ENCODE assay signal across 2 cellular contexts in the genomic region with DNA sequence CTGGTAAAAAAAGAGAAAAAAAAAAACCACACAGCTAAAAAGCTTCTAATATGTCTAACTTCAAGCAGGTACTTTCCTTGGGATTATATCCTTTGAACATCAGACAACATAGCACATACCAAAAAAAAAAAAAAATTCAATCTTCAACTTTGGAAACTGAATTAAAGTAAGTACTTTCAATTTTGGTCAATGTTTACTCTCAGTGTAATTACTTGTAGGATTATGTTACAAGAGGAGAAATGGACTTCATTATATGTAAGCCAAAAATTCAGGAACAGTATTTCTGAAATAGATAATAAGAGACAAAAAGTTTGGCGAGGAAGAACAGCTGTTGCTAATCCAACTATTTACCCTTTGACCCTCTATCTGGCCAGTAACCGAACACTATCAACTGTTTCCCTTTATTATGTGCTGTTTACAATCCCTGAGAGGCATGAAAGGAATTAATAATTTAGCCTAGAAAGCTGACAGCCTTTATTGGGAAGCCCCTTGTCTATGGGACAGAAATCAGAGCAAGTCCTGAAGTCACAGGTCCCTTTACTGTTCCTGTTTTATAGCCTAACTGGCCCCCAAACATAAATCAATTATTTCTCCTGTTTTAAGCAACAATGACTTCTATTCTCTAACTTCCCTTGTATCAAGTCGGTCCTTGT.
TF ChIP-seq lines count a peak whose summit lies in the region.

No MANE protein-coding gene starts in this region.

TF ChIP-seq in GM23338, 12 proteins besides CTCF, POLR2A, EP300 and RAD21:
- TF ChIP-seq EZH2phosphoT487 (IDR thresholded peaks at IDR 0.05; ENCODE audit: unreplicated experiment) (no peak), ZNF114 (CRISPR knock-in tag; IDR thresholded peaks at IDR 0.05) (no peak), STAT1 (IDR thresholded peaks at IDR 0.05; ENCODE audit: unreplicated experiment) (no peak), CREB1 (CRISPR knock-in tag; IDR thresholded peaks at IDR 0.05; ENCODE audit: low read depth) (no peak), NANOG (IDR thresholded peaks at IDR 0.05; ENCODE audit: borderline replicate concordance) (no peak)
- TF ChIP-seq, protein P1, sequence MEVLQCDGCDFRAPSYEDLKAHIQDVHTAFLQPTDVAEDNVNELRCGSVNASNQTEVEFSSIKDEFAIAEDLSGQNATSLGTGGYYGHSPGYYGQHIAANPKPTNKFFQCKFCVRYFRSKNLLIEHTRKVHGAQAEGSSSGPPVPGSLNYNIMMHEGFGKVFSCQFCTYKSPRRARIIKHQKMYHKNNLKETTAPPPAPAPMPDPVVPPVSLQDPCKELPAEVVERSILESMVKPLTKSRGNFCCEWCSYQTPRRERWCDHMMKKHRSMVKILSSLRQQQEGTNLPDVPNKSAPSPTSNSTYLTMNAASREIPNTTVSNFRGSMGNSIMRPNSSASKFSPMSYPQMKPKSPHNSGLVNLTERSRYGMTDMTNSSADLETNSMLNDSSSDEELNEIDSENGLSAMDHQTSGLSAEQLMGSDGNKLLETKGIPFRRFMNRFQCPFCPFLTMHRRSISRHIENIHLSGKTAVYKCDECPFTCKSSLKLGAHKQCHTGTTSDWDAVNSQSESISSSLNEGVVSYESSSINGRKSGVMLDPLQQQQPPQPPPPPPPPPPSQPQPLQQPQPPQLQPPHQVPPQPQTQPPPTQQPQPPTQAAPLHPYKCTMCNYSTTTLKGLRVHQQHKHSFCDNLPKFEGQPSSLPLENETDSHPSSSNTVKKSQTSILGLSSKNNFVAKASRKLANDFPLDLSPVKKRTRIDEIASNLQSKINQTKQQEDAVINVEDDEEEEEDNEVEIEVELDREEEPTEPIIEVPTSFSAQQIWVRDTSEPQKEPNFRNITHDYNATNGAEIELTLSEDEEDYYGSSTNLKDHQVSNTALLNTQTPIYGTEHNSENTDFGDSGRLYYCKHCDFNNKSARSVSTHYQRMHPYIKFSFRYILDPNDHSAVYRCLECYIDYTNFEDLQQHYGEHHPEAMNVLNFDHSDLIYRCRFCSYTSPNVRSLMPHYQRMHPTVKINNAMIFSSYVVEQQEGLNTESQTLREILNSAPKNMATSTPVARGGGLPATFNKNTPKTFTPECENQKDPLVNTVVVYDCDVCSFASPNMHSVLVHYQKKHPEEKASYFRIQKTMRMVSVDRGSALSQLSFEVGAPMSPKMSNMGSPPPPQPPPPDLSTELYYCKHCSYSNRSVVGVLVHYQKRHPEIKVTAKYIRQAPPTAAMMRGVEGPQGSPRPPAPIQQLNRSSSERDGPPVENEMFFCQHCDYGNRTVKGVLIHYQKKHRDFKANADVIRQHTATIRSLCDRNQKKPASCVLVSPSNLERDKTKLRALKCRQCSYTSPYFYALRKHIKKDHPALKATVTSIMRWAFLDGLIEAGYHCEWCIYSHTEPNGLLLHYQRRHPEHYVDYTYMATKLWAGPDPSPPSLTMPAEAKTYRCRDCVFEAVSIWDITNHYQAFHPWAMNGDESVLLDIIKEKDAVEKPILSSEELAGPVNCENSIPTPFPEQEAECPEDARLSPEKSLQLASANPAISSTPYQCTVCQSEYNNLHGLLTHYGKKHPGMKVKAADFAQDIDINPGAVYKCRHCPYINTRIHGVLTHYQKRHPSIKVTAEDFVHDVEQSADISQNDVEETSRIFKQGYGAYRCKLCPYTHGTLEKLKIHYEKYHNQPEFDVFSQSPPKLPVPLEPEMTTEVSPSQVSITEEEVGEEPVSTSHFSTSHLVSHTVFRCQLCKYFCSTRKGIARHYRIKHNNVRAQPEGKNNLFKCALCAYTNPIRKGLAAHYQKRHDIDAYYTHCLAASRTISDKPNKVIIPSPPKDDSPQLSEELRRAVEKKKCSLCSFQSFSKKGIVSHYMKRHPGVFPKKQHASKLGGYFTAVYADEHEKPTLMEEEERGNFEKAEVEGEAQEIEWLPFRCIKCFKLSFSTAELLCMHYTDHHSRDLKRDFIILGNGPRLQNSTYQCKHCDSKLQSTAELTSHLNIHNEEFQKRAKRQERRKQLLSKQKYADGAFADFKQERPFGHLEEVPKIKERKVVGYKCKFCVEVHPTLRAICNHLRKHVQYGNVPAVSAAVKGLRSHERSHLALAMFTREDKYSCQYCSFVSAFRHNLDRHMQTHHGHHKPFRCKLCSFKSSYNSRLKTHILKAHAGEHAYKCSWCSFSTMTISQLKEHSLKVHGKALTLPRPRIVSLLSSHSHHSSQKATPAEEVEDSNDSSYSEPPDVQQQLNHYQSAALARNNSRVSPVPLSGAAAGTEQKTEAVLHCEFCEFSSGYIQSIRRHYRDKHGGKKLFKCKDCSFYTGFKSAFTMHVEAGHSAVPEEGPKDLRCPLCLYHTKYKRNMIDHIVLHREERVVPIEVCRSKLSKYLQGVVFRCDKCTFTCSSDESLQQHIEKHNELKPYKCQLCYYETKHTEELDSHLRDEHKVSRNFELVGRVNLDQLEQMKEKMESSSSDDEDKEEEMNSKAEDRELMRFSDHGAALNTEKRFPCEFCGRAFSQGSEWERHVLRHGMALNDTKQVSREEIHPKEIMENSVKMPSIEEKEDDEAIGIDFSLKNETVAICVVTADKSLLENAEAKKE (CRISPR knock-in tag; IDR thresholded peaks at IDR 0.05): no peak

TF ChIP-seq in HepG2, 621 proteins besides CTCF, POLR2A, EP300 and RAD21:
- TF ChIP-seq, protein P2, sequence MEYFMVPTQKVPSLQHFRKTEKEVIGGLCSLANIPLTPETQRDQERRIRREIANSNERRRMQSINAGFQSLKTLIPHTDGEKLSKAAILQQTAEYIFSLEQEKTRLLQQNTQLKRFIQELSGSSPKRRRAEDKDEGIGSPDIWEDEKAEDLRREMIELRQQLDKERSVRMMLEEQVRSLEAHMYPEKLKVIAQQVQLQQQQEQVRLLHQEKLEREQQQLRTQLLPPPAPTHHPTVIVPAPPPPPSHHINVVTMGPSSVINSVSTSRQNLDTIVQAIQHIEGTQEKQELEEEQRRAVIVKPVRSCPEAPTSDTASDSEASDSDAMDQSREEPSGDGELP (IDR thresholded peaks at IDR 0.05; ENCODE audit: borderline replicate concordance, low read depth): 0 out of 2 replicates have a peak, but pooled peaks have one; percentile 12
- TF ChIP-seq, protein P3, sequence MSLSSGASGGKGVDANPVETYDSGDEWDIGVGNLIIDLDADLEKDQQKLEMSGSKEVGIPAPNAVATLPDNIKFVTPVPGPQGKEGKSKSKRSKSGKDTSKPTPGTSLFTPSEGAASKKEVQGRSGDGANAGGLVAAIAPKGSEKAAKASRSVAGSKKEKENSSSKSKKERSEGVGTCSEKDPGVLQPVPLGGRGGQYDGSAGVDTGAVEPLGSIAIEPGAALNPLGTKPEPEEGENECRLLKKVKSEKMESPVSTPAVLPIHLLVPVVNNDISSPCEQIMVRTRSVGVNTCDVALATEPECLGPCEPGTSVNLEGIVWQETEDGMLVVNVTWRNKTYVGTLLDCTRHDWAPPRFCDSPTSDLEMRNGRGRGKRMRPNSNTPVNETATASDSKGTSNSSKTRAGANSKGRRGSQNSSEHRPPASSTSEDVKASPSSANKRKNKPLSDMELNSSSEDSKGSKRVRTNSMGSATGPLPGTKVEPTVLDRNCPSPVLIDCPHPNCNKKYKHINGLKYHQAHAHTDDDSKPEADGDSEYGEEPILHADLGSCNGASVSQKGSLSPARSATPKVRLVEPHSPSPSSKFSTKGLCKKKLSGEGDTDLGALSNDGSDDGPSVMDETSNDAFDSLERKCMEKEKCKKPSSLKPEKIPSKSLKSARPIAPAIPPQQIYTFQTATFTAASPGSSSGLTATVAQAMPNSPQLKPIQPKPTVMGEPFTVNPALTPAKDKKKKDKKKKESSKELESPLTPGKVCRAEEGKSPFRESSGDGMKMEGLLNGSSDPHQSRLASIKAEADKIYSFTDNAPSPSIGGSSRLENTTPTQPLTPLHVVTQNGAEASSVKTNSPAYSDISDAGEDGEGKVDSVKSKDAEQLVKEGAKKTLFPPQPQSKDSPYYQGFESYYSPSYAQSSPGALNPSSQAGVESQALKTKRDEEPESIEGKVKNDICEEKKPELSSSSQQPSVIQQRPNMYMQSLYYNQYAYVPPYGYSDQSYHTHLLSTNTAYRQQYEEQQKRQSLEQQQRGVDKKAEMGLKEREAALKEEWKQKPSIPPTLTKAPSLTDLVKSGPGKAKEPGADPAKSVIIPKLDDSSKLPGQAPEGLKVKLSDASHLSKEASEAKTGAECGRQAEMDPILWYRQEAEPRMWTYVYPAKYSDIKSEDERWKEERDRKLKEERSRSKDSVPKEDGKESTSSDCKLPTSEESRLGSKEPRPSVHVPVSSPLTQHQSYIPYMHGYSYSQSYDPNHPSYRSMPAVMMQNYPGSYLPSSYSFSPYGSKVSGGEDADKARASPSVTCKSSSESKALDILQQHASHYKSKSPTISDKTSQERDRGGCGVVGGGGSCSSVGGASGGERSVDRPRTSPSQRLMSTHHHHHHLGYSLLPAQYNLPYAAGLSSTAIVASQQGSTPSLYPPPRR (CRISPR knock-in tag; IDR thresholded peaks at IDR 0.05; ENCODE audit: borderline replicate concordance): 0 out of 2 replicates have a peak, but pooled peaks have one; percentile 6
- TF ChIP-seq, protein P4, sequence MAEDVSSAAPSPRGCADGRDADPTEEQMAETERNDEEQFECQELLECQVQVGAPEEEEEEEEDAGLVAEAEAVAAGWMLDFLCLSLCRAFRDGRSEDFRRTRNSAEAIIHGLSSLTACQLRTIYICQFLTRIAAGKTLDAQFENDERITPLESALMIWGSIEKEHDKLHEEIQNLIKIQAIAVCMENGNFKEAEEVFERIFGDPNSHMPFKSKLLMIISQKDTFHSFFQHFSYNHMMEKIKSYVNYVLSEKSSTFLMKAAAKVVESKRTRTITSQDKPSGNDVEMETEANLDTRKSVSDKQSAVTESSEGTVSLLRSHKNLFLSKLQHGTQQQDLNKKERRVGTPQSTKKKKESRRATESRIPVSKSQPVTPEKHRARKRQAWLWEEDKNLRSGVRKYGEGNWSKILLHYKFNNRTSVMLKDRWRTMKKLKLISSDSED (CRISPR knock-in tag; IDR thresholded peaks at IDR 0.05): no peak
